11 cellular contexts compared by ENCODE assay signal in genomic region chr21:45950740-45951515, GRCh38.
A peak's percentile ranks its signal among the peaks of the same experiment; 100 is the strongest.
DNase-seq lines count a peak whose midpoint lies in the region; ATAC-seq and FAIRE-seq lines count a peak whose summit lies in the region.
"Had no signal": no experiment of that assay in that cellular context is flagged by ENCODE, and none has a peak within 500 bp of the region (broad histone marks: within the 10 kb centered on the region; RNA-seq: fewer than 3 reads in every experiment).

No MANE protein-coding gene starts in this region.

- peaks cover 35% of the 10 kb centered on the region for H3K4me1 ChIP-seq in adipocyte (ENCODE audit: control insufficient read depth, insufficient read depth, low read length)

- H3K27me3 ChIP-seq in adipocyte (replicated peaks; ENCODE audit: control insufficient read depth, insufficient read depth, low read length) = no peaks in the 10 kb centered on the region

- no peaks in the 10 kb centered on the region for H3K9me3 ChIP-seq in adipocyte (ENCODE audit: control insufficient read depth, low read length)

- H3K36me3 ChIP-seq in adipocyte (ENCODE audit: control insufficient read depth, insufficient read depth, low read length, severe bottlenecking) = no peaks in the 10 kb centered on the region

- H3K4me3 ChIP-seq in adipocyte (ENCODE audit: low read length) = no peak overlapping the region

- ATAC-seq in GM19328 (IDR thresholded peaks at IDR 0.05; ENCODE audit: unreplicated experiment) = no peak
- ATAC-seq: natural killer cell had no signal

- DNase-seq in DMS53 (lab: John Stamatoyannopoulos, UW) (peak; percentile 36), DMS53 treated with DMSO at 0.1 percent for 48 hours (lab: John Stamatoyannopoulos, UW; ENCODE audit: unreplicated experiment) (no peak), adipocyte (ENCODE audit: low read depth) (peak; percentile 64), kidney tubule cell (ENCODE audit: low spot score) (peak; percentile 50), urothelium cell line (ENCODE audit: low spot score) (peak; percentile 73), T1000 (lab: John Stamatoyannopoulos, UW) (no peak), C1 segment of cervical spinal cord (lab: John Stamatoyannopoulos, UW) (no peak)
- DNase-seq: activated B cell treated with CpG ODN at 0.5 μM for 24 hours, natural killer cell had no signal

- FAIRE-seq in urothelium cell line (lab: Jason Lieb, UNC) = peak; percentile 88
- FAIRE-seq: A204.1 had no signal

- no peak overlapping the region for H3K9ac ChIP-seq in adipocyte (ENCODE audit: low read length)

Comparison
In these comparisons a context has a peak if more than half of its experiments do, and no peak if none do; other contexts are left out.
1. DNase-seq: peak in DMS53 (single experiment), adipocyte (single experiment), kidney tubule cell (single experiment) and urothelium cell line (single experiment); none in DMS53 treated with DMSO at 0.1 percent for 48 hours (single experiment), T1000 (single experiment) and C1 segment of cervical spinal cord (0 of 14).